20 cellular contexts compared by ENCODE assay signal in the genomic region with DNA sequence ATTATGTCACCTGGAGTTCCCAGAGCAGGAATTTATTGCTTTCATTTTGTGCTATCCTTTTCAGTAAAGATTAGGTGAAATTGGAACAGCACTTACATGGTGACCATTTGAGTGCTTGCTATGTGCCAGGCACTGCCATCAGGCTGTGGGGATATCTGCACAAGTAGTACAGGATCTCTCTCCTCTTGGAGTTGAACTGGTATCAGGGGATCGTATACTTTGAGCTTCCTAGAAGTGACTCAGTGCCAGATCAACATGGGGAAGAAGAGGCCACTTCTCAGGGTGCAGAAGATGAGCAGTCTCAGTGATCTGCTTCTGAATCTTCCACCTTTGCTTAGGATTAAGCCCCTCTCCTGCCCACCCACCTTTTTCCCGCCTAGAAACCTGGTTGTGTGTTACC. TPM values are rescaled to one million over a fixed set of nuclear protein-coding genes. Genes with fewer than 3 reads are reported as not detected.
DNase-seq lines count a peak whose midpoint lies in the region; ATAC-seq and TF ChIP-seq lines count a peak whose summit lies in the region.
"Had no signal": no experiment of that assay in that cellular context is flagged by ENCODE, and none has a peak within 500 bp of the region (broad histone marks: within the 10 kb centered on the region; RNA-seq: fewer than 3 reads in every experiment).

No MANE protein-coding gene starts in this region.

- H3K4me3 Mint-ChIP-seq in activated naive CD8-positive, alpha-beta T cell treated with anti-CD3 and anti-CD28 coated beads, Interleukin-2, amount 50 U/mL, for 24 hours: no peak overlapping the region
- no peak overlapping the region for H3K4me3 Mint-ChIP-seq in activated naive CD8-positive, alpha-beta T cell treated with anti-CD3 and anti-CD28 coated beads for 36 hours
- H3K4me3 Mint-ChIP-seq in mesothelial cell of epicardium: no peak overlapping the region
- H3K4me3 Mint-ChIP-seq: CD4-positive, alpha-beta T cell had no signal

- no peak overlapping the region for H3K4me3 ChIP-seq in transverse colon
- H3K4me3 ChIP-seq: A549, GM12878, GM23248, K562 had no signal

- no peaks in the 10 kb centered on the region for H3K27me3 ChIP-seq in transverse colon

- DNase-seq in activated naive CD8-positive, alpha-beta T cell treated with anti-CD3 and anti-CD28 coated beads, Interleukin-2, amount 50 U/mL, for 24 hours: no peak
- DNase-seq in activated naive CD8-positive, alpha-beta T cell treated with anti-CD3 and anti-CD28 coated beads for 36 hours: no peak
- DNase-seq in mesothelial cell of epicardium (ENCODE audit: low spot score in 2 of 2, unreplicated experiment in 2 of 2) (no peak), transverse colon (no peak), HT-29 (ENCODE audit: low spot score) (no peak), NCI-H2227 (lab: John Stamatoyannopoulos, UW; ENCODE audit: unreplicated experiment) (no peak)
- DNase-seq: CD4-positive, alpha-beta T cell; DMS153; GM23248; NCI-H1105; NCI-H1694 treated with DMSO at 0.1 percent for 48 hours; NCI-H226; NCI-H524; NCI-H82 had no signal

- TF ChIP-seq POLR2A in transverse colon (IDR thresholded peaks at IDR 0.05): no peak

- peak overlapping the region; percentile 20 for H3K27ac Mint-ChIP-seq in activated naive CD8-positive, alpha-beta T cell treated with anti-CD3 and anti-CD28 coated beads, Interleukin-2, amount 50 U/mL, for 24 hours
- H3K27ac Mint-ChIP-seq in activated naive CD8-positive, alpha-beta T cell treated with anti-CD3 and anti-CD28 coated beads for 36 hours: no peak overlapping the region
- peak overlapping the region; percentile 40 for H3K27ac Mint-ChIP-seq in mesothelial cell of epicardium
- H3K27ac Mint-ChIP-seq: CD4-positive, alpha-beta T cell had no signal

- H3K4me1 Mint-ChIP-seq in activated naive CD8-positive, alpha-beta T cell treated with anti-CD3 and anti-CD28 coated beads, Interleukin-2, amount 50 U/mL, for 24 hours: peaks cover 65% of the 10 kb centered on the region
- H3K4me1 Mint-ChIP-seq in activated naive CD8-positive, alpha-beta T cell treated with anti-CD3 and anti-CD28 coated beads for 36 hours: peaks cover 17% of the 10 kb centered on the region
- peaks cover 29% of the 10 kb centered on the region for H3K4me1 Mint-ChIP-seq in mesothelial cell of epicardium

- intact Hi-C loops in transverse colon (cut with DNase I; ENCODE audit: low total_unique reads): no loop called here

- peaks cover 10 to 47% (median 37%) of the 10 kb centered on the region in 4 donors for H3K4me1 ChIP-seq in transverse colon

- TF ChIP-seq EP300 in transverse colon (IDR thresholded peaks at IDR 0.05; ENCODE audit: low read depth): no peak

- 70% methylated on average over 2 of the region's 2 CpGs; no CpG with 5 or more reads in 1 of the 2 donors for WGBS in transverse colon (ENCODE audit: low coverage in 1 of 2), 2 donors

- H3K36me3 Mint-ChIP-seq in activated naive CD8-positive, alpha-beta T cell treated with anti-CD3 and anti-CD28 coated beads, Interleukin-2, amount 50 U/mL, for 24 hours (ENCODE audit: low read depth): peaks cover 76% of the 10 kb centered on the region
- H3K36me3 Mint-ChIP-seq in activated naive CD8-positive, alpha-beta T cell treated with anti-CD3 and anti-CD28 coated beads for 36 hours: peaks cover 22% of the 10 kb centered on the region
- H3K36me3 Mint-ChIP-seq in mesothelial cell of epicardium: peaks cover 52% of the 10 kb centered on the region

- peak overlapping the region; percentile 58 for H3K27ac ChIP-seq in VCaP
- peak overlapping the region in 3 of 4 donors; percentile 56 to 67 (median 66) for H3K27ac ChIP-seq in transverse colon
- H3K27ac ChIP-seq: A549, GM23248 had no signal

- ATAC-seq in activated naive CD8-positive, alpha-beta T cell treated with anti-CD3 and anti-CD28 coated beads, Interleukin-2, amount 50 U/mL, for 24 hours: no peak
- no peak for ATAC-seq in GM21737 (IDR thresholded peaks at IDR 0.05; ENCODE audit: unreplicated experiment)
- ATAC-seq: A549, GM12878, HCT116, K562 had no signal

- no peaks in the 10 kb centered on the region for H3K9me3 Mint-ChIP-seq in activated naive CD8-positive, alpha-beta T cell treated with anti-CD3 and anti-CD28 coated beads, Interleukin-2, amount 50 U/mL, for 24 hours
- H3K9me3 Mint-ChIP-seq in activated naive CD8-positive, alpha-beta T cell treated with anti-CD3 and anti-CD28 coated beads for 36 hours: no peaks in the 10 kb centered on the region
- H3K9me3 Mint-ChIP-seq in mesothelial cell of epicardium: peaks cover 5% of the 10 kb centered on the region
- H3K9me3 Mint-ChIP-seq: CD4-positive, alpha-beta T cell had no signal

- H3K9me3 ChIP-seq in transverse colon: no peaks in the 10 kb centered on the region
- H3K9me3 ChIP-seq: A549 had no signal

- no peak for TF ChIP-seq CTCF in VCaP (conservative IDR thresholded peaks at IDR 0.05)
- no peak for TF ChIP-seq CTCF in mesothelial cell of epicardium (IDR thresholded peaks at IDR 0.05; ENCODE audit: unreplicated experiment)
- TF ChIP-seq CTCF in transverse colon (IDR thresholded peaks at IDR 0.05): no peak

- no peaks in the 10 kb centered on the region for H3K36me3 ChIP-seq in transverse colon

- H3K27me3 Mint-ChIP-seq in activated naive CD8-positive, alpha-beta T cell treated with anti-CD3 and anti-CD28 coated beads, Interleukin-2, amount 50 U/mL, for 24 hours: no peaks in the 10 kb centered on the region
- no peaks in the 10 kb centered on the region for H3K27me3 Mint-ChIP-seq in activated naive CD8-positive, alpha-beta T cell treated with anti-CD3 and anti-CD28 coated beads for 36 hours
- no peaks in the 10 kb centered on the region for H3K27me3 Mint-ChIP-seq in mesothelial cell of epicardium (ENCODE audit: low read depth)
- H3K27me3 Mint-ChIP-seq: CD4-positive, alpha-beta T cell had no signal

- in situ Hi-C loops in transverse colon (cut with MboI; ENCODE audit: low pct_ligation_motif_present in 1 of 4, low pct_unique_long_range_greater_than_20kb in 1 of 4, low sequenced_read_pairs in 3 of 4): no loop called here

RNA-seq across cellular contexts. Expression of gene SGPL1, which starts 29.5 kb away (rescaled TPM):
- 10 to 100 TPM; 17.3 to 19.5 TPM for total RNA-seq in activated naive CD8-positive, alpha-beta T cell treated with anti-CD3 and anti-CD28 coated beads for 36 hours
- 89.9 to 98.3 TPM (median 90.8 TPM) in 3 replicates for total RNA-seq in mesothelial cell of epicardium
- total RNA-seq in transverse colon: 10 to 100 TPM; 24.9 to 65.4 (median 61.3) TPM
- 34.4 and 37.5 TPM in 2 replicates for total RNA-seq in HT-29 (2014; rRNA removed; shearing (Covaris generic))

RNA-seq across cellular contexts. Expression of gene PCBD1, which starts 43.1 kb away (rescaled TPM):
- total RNA-seq in activated naive CD8-positive, alpha-beta T cell treated with anti-CD3 and anti-CD28 coated beads for 36 hours: 10 to 100 TPM; 36.1 to 37.3 TPM
- 50.5 to 51.7 TPM (median 51.4 TPM) in 3 replicates for total RNA-seq in mesothelial cell of epicardium
- 10 to 100 TPM; 21.7 to 69.6 (median 44.8) TPM for total RNA-seq in transverse colon
- 147 TPM in 2 replicates for total RNA-seq in HT-29 (2014; rRNA removed; shearing (Covaris generic))
